Comparison of ENCODE assay signal across 24 cellular contexts in the genomic region with DNA sequence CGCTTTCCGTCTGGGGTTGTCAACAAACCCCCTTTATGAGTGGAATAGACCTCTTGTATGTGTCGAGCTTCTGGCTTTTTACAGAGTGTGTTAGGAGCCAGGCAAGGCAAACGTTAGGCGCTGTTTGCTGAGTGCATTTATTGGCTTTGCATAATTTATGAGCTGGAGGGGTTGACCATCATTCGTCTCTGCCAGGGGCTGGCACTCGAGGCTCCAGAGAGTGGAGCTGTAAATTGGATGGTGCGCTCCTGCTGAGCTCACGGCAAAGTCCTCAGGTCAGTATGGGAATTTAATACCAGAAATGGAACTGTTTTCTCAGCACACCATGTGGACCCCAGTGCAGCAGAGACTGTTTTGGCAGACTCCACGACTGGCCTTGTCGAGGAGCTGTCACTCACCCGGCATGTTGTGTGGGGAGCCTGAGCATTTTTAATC.
DNase-seq lines count a peak whose midpoint lies in the region; TF ChIP-seq lines count a peak whose summit lies in the region.
"Had no signal": no experiment of that assay in that cellular context is flagged by ENCODE, and none has a peak within 500 bp of the region (broad histone marks: within the 10 kb centered on the region; RNA-seq: fewer than 3 reads in every experiment).

No MANE protein-coding gene starts in this region.

- peak overlapping the region; percentile 29 to 85 (median 80) for H3K27ac Mint-ChIP-seq in brain
- H3K27ac Mint-ChIP-seq: activated naive CD8-positive, alpha-beta T cell; activated T-cell treated with anti-CD3 and anti-CD28 coated beads, Interleukin-2, amount 50 U/mL, for 24 hours; CD8-positive, alpha-beta T cell; progenitor cell of endocrine pancreas had no signal

- H3K9me3 Mint-ChIP-seq in brain, result peaks cover 0 to 3% (median 0%) of the 10 kb centered on the region in 5 experiments
- H3K9me3 Mint-ChIP-seq: activated T-cell treated with anti-CD3 and anti-CD28 coated beads, Interleukin-2, amount 50 U/mL, for 24 hours; CD8-positive, alpha-beta T cell had no signal

- intact Hi-C loops in uterus (cut with DNase I; ENCODE audit: low total_unique reads) (no loop called here), posterior vena cava (cut with DNase I) (no loop called here)

- no peaks in the 10 kb centered on the region for H3K27me3 ChIP-seq in uterus
- H3K27me3 ChIP-seq: esophagus squamous epithelium, tibial nerve had no signal

- H3K36me3 Mint-ChIP-seq in brain, result no peaks in the 10 kb centered on the region
- H3K36me3 Mint-ChIP-seq: activated naive CD8-positive, alpha-beta T cell; CD8-positive, alpha-beta T cell had no signal

- TF ChIP-seq CTCF in brain (conservative IDR thresholded peaks at IDR 0.05), result no peak
- no peak for TF ChIP-seq CTCF in uterus (IDR thresholded peaks at IDR 0.05)
- TF ChIP-seq CTCF in coronary artery (IDR thresholded peaks at IDR 0.05), result no peak

- H3K36me3 ChIP-seq in uterus, result no peaks in the 10 kb centered on the region
- H3K36me3 ChIP-seq: esophagus squamous epithelium, tibial nerve had no signal

- peak overlapping the region in 2 of 5 experiments; percentile 32 to 70 for H3K4me3 Mint-ChIP-seq in brain
- H3K4me3 Mint-ChIP-seq: activated naive CD8-positive, alpha-beta T cell; activated T-cell treated with anti-CD3 and anti-CD28 coated beads, Interleukin-2, amount 50 U/mL, for 24 hours; CD8-positive, alpha-beta T cell had no signal

- H3K4me1 Mint-ChIP-seq in brain, result peaks cover 60% of the 10 kb centered on the region

- DNase-seq in Ammon's horn (ENCODE audit: low spot score) (peak; percentile 35), NCI-H1105 treated with DMSO at 0.1 percent for 48 hours (lab: John Stamatoyannopoulos, UW) (peak; percentile 68), NCI-H446 (lab: John Stamatoyannopoulos, UW) (peak; percentile 96 to 98), RPMI8226 (no peak), uterus (no peak), posterior vena cava (ENCODE audit: low spot score) (no peak), coronary artery (ENCODE audit: low spot score) (no peak)
- DNase-seq: activated CD4-positive, alpha-beta T cell treated with anti-CD3 and anti-CD28 coated beads, Interleukin-2, amount 50 U/mL, for 4 hours; activated T-cell treated with anti-CD3 and anti-CD28 coated beads, Interleukin-2, amount 50 U/mL, for 24 hours; CD8-positive, alpha-beta T cell; esophagus squamous epithelium; GDM1; GM23248; KG1; NCI-H1048; stimulated activated CD4-positive, alpha-beta T cell treated with anti-CD3 and anti-CD28 coated beads, Interleukin-12 subunit alpha, Interleukin-12 subunit beta, amount 100 ng/mL, for 4 hours; stimulated activated naive CD4-positive, alpha-beta T cell; T1000 had no signal

- H3K27me3 Mint-ChIP-seq in brain, result peaks cover 3% of the 10 kb centered on the region
- H3K27me3 Mint-ChIP-seq: activated naive CD8-positive, alpha-beta T cell; activated T-cell treated with anti-CD3 and anti-CD28 coated beads, Interleukin-2, amount 50 U/mL, for 24 hours; progenitor cell of endocrine pancreas had no signal

- TF ChIP-seq POLR2A in uterus (IDR thresholded peaks at IDR 0.05), result no peak

- no peaks in the 10 kb centered on the region for H3K9me3 ChIP-seq in uterus
- H3K9me3 ChIP-seq: A549, esophagus squamous epithelium, tibial nerve had no signal

- H3K4me1 ChIP-seq in uterus, result no peaks in the 10 kb centered on the region
- H3K4me1 ChIP-seq: A549, esophagus squamous epithelium, tibial nerve had no signal

- H3K27ac ChIP-seq in uterus (no peak overlapping the region), coronary artery (no peak overlapping the region)
- H3K27ac ChIP-seq: A549, esophagus squamous epithelium, GM23248, tibial nerve had no signal

- H3K4me3 ChIP-seq in uterus (no peak overlapping the region), coronary artery (no peak overlapping the region)
- H3K4me3 ChIP-seq: A549, esophagus squamous epithelium, GM23248, lung, tibial nerve had no signal

Comparison
In these comparisons a context has a peak if more than half of its experiments do, and no peak if none do; other contexts are left out.
1. DNase-seq: peak in Ammon's horn (single experiment), NCI-H1105 treated with DMSO at 0.1 percent for 48 hours (single experiment) and NCI-H446 (2 of 2); none in RPMI8226 (single experiment), uterus (0 of 2), posterior vena cava (single experiment) and coronary artery (single experiment).